In the genomic region with DNA sequence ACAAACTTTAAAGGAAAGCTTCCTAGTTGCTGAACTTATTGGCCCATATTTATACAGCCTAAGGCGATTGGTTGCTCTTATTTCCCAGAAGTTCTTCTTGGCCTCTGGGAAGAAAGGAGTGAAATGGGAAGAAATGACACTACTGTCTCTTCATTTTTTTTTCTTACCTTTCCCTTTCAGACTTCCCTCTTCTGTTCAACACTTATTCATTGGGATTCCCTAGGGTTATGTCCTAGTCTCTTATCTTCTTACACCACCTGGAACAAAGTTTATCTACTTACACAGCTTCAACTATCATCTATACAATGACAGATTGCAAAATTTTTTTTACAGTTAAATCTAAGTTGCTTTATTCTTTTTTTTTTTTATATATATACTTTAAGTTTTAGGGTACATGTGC, we compare ENCODE assay signal across 22 cellular contexts.
"Had no signal": no experiment of that assay in that cellular context is flagged by ENCODE, and none has a peak within 500 bp of the region (broad histone marks: within the 10 kb centered on the region; RNA-seq: fewer than 3 reads in every experiment).

No MANE protein-coding gene starts in this region.

- H3K9me3 ChIP-seq: heart left ventricle, neutrophil, psoas muscle, right lobe of liver, tibial artery, upper lobe of left lung, uterus had no signal

- H3K9me3 Mint-ChIP-seq: stimulated activated memory B cell treated with anti-CD40 and anti-IgM and Interleukin-4, amounts not matched to agents 10 μg/mL and 1 μg/mL and 100 μg/mL, for 72 hours; stimulated activated naive CD8-positive, alpha-beta T cell treated with anti-CD3 and anti-CD28 coated beads, Interleukin-15, Interleukin-2, amounts not matched to agents 100 ng/mL and 50 ng/mL, for 24 hours had no signal

- H3K27ac ChIP-seq: foreskin keratinocyte, heart left ventricle, neutrophil, psoas muscle, right lobe of liver, tibial artery, upper lobe of left lung, uterus had no signal

- H3K36me3 ChIP-seq: heart left ventricle, neutrophil, right lobe of liver, tibial artery, upper lobe of left lung, uterus had no signal

- H3K27me3 ChIP-seq: foreskin keratinocyte, neutrophil, right lobe of liver, tibial artery, upper lobe of left lung, uterus had no signal

- H3K36me3 Mint-ChIP-seq: naive B cell had no signal

- H3K4me3 Mint-ChIP-seq: naive B cell; nephron progenitor cell; stimulated activated memory B cell treated with anti-CD40 and anti-IgM and Interleukin-4, amounts not matched to agents 10 μg/mL and 1 μg/mL and 100 μg/mL, for 72 hours; stimulated activated naive CD8-positive, alpha-beta T cell treated with anti-CD3 and anti-CD28 coated beads, Interleukin-15, Interleukin-2, amounts not matched to agents 100 ng/mL and 50 ng/mL, for 24 hours had no signal

- H3K27me3 Mint-ChIP-seq: stimulated activated memory B cell treated with anti-CD40 and anti-IgM and Interleukin-4, amounts not matched to agents 10 μg/mL and 1 μg/mL and 100 μg/mL, for 72 hours; stimulated activated naive CD8-positive, alpha-beta T cell treated with anti-CD3 and anti-CD28 coated beads, Interleukin-15, Interleukin-2, amounts not matched to agents 100 ng/mL and 50 ng/mL, for 24 hours had no signal

- ATAC-seq: foreskin keratinocyte; heart left ventricle; left colon; left ventricle myocardium superior; psoas muscle; right lobe of liver; stimulated activated memory B cell treated with anti-CD40 and anti-IgM and Interleukin-4, amounts not matched to agents 10 μg/mL and 1 μg/mL and 100 μg/mL, for 72 hours had no signal

- H3K4me3 ChIP-seq: heart left ventricle, lung, psoas muscle, right lobe of liver, tibial artery, upper lobe of left lung, uterus had no signal

- H3K4me1 ChIP-seq: foreskin keratinocyte, heart left ventricle, psoas muscle, right lobe of liver, tibial artery, upper lobe of left lung, uterus had no signal

- H3K27ac Mint-ChIP-seq: naive B cell; nephron progenitor cell; stimulated activated memory B cell treated with anti-CD40 and anti-IgM and Interleukin-4, amounts not matched to agents 10 μg/mL and 1 μg/mL and 100 μg/mL, for 72 hours; stimulated activated naive CD8-positive, alpha-beta T cell treated with anti-CD3 and anti-CD28 coated beads, Interleukin-15, Interleukin-2, amounts not matched to agents 100 ng/mL and 50 ng/mL, for 24 hours had no signal

- DNase-seq: effector memory CD4-positive, alpha-beta T cell; foreskin keratinocyte; heart left ventricle; hippocampal formation; left colon; left ventricle myocardium superior; mesendoderm; naive B cell; nephron progenitor cell; psoas muscle; retina; right lobe of liver; stimulated activated CD4-positive, alpha-beta T cell treated with anti-CD3 and anti-CD28 coated beads, Interleukin-15, amount 100 ng/mL, for 24 hours; stimulated activated CD4-positive, alpha-beta T cell treated with anti-CD3 and anti-CD28 coated beads, Interleukin-1b, Interleukin-23, amount 100 ng/mL, for 48 hours; stimulated activated CD4-positive, alpha-beta T cell treated with anti-CD3 and anti-CD28 coated beads, Interleukin-4, amount 100 ng/mL, for 24 hours; tibial artery; upper lobe of left lung; uterus had no signal

- H3K4me1 Mint-ChIP-seq: naive B cell; stimulated activated memory B cell treated with anti-CD40 and anti-IgM and Interleukin-4, amounts not matched to agents 10 μg/mL and 1 μg/mL and 100 μg/mL, for 72 hours had no signal
